ENCODE assay signal across 15 cellular contexts in the genomic region with DNA sequence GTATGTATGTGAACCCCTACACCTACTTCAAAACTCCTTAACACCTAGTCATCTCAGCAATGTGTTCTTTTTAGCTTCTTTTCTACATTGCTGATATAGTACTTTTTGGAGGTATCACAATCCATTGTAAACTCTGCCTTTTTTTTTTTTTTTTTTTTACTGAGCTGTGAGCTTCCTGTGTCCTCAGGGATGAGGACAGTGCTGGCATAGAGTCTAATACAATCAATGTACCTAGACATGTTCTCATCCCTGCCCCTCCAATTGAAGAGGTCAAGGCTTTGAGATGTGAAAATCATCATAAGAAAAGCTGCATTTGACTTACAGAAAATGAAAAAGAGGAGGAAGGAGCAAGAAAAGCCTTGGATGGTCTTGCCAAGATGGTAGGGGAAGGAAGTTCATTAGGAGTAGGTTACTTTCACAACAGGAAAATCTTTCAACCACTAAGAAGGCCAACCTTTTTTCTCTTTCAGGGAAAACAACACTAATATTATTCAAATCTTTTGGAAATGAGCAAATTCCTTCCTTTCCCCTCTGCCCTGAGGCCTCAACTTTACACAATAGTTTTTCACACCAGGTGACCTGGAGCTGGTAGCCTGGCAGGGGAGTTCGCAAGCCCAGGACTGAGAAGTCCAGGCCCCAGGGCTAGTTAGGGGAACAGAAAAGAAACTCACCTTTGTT. TPM values are rescaled to one million over a fixed set of nuclear protein-coding genes. Genes with fewer than 3 reads are reported as not detected.
DNase-seq lines count a peak whose midpoint lies in the region; ATAC-seq and TF ChIP-seq lines count a peak whose summit lies in the region.
"Had no signal": no experiment of that assay in that cellular context is flagged by ENCODE, and none has a peak within 500 bp of the region (broad histone marks: within the 10 kb centered on the region; RNA-seq: fewer than 3 reads in every experiment).

No MANE protein-coding gene starts in this region.

- H3K9me3 Mint-ChIP-seq in brain, result peaks cover 0 to 3% (median 0%) of the 10 kb centered on the region in 5 experiments
- H3K9me3 Mint-ChIP-seq in natural killer cell treated with Interleukin-12 subunit alpha and Interleukin-12 subunit beta and Interleukin-15 and Interleukin-18, amount 100 ng/mL, for 72 hours, result no peaks in the 10 kb centered on the region
- H3K9me3 Mint-ChIP-seq: activated T-cell treated with anti-CD3 and anti-CD28 coated beads, Interleukin-2, amount 50 U/mL, for 72 hours; dendritic cell treated with granulocyte-macrophage colony-stimulating factor and Interleukin-4, amounts not matched to agents 40 ng/mL and 50 ng/mL, for 4 days had no signal

- H3K9me3 ChIP-seq in BLaER1 treated with 17β-estradiol and CSF1 and Interleukin-3, amounts not matched to agents 10 nM and 100 nM (replicated peaks in 1 of 11), result peaks cover 0 to 5% (median 1%) of the 10 kb centered on the region in 11 experiments; a peak in 8 of 22 replicates
- H3K9me3 ChIP-seq in HAP-1 (no peaks in the 10 kb centered on the region), vagina (no peaks in the 10 kb centered on the region)
- H3K9me3 ChIP-seq: thyroid gland had no signal

- peaks cover 0 to 21% (median 14%) of the 10 kb centered on the region in 11 experiments; a peak in 12 of 22 replicates for H4K20me1 ChIP-seq in BLaER1 treated with 17β-estradiol and CSF1 and Interleukin-3, amounts not matched to agents 10 nM and 100 nM

- peak overlapping the region; percentile 83 to 97 (median 93) for H3K4me2 ChIP-seq in BLaER1 treated with 17β-estradiol and CSF1 and Interleukin-3, amounts not matched to agents 10 nM and 100 nM

- no peaks in the 10 kb centered on the region for H3K27me3 ChIP-seq in BLaER1 treated with 17β-estradiol and CSF1 and Interleukin-3, amounts not matched to agents 10 nM and 100 nM
- H3K27me3 ChIP-seq in HAP-1 (ENCODE audit: low read depth) (no peaks in the 10 kb centered on the region), vagina (no peaks in the 10 kb centered on the region)
- H3K27me3 ChIP-seq: thyroid gland had no signal

- H3K27ac Mint-ChIP-seq in brain, result peak overlapping the region in 1 of 5 experiments; percentile 32
- H3K27ac Mint-ChIP-seq in natural killer cell treated with Interleukin-12 subunit alpha and Interleukin-12 subunit beta and Interleukin-15 and Interleukin-18, amount 100 ng/mL, for 72 hours, result no peak overlapping the region

- peak overlapping the region; percentile 27 to 100 (median 88) for H3K4me3 Mint-ChIP-seq in brain
- peak overlapping the region; percentile 9 for H3K4me3 Mint-ChIP-seq in natural killer cell treated with Interleukin-12 subunit alpha and Interleukin-12 subunit beta and Interleukin-15 and Interleukin-18, amount 100 ng/mL, for 72 hours
- H3K4me3 Mint-ChIP-seq: dendritic cell treated with granulocyte-macrophage colony-stimulating factor and Interleukin-4, amounts not matched to agents 40 ng/mL and 50 ng/mL, for 4 days had no signal

- H3K36me3 ChIP-seq in BLaER1 treated with 17β-estradiol and CSF1 and Interleukin-3, amounts not matched to agents 10 nM and 100 nM, result no peaks in the 10 kb centered on the region
- H3K36me3 ChIP-seq in HAP-1 (replicated peaks), result no peaks in the 10 kb centered on the region
- no peaks in the 10 kb centered on the region for H3K36me3 ChIP-seq in vagina
- H3K36me3 ChIP-seq: thyroid gland had no signal

- intact Hi-C loops in vagina (cut with DNase I), result no loop called here

- no peak for TF ChIP-seq POLR2A in vagina (IDR thresholded peaks at IDR 0.05)

- no peaks in the 10 kb centered on the region for H3K36me3 Mint-ChIP-seq in brain
- peaks cover 5% of the 10 kb centered on the region for H3K36me3 Mint-ChIP-seq in natural killer cell treated with Interleukin-12 subunit alpha and Interleukin-12 subunit beta and Interleukin-15 and Interleukin-18, amount 100 ng/mL, for 72 hours

- peaks cover 28% of the 10 kb centered on the region for H3K4me1 Mint-ChIP-seq in brain
- peaks cover 10 to 21% of the 10 kb centered on the region in 2 donors for H3K4me1 Mint-ChIP-seq in natural killer cell treated with Interleukin-12 subunit alpha and Interleukin-12 subunit beta and Interleukin-15 and Interleukin-18, amount 100 ng/mL, for 72 hours (ENCODE audit: low read depth in 2 of 2)

- no peak for ATAC-seq in natural killer cell treated with Interleukin-12 subunit alpha and Interleukin-12 subunit beta and Interleukin-15 and Interleukin-18, amount 100 ng/mL, for 72 hours
- ATAC-seq: activated T-cell treated with anti-CD3 and anti-CD28 coated beads, Interleukin-2, amount 50 U/mL, for 72 hours; GM12878 had no signal

- in situ Hi-C loops in HAP-1 (cut with MboI; ENCODE audit: low sequenced_read_pairs), result no loop called here

- TF ChIP-seq CTCF in brain (conservative IDR thresholded peaks at IDR 0.05) (no peak), coronary artery (IDR thresholded peaks at IDR 0.05) (no peak), vagina (IDR thresholded peaks at IDR 0.05) (no peak)

- H3K27ac ChIP-seq in BLaER1 treated with 17β-estradiol and CSF1 and Interleukin-3, amounts not matched to agents 10 nM and 100 nM, result peak overlapping the region in 3 of 11 experiments; percentile 22 to 93 (median 27); a peak in 3 of 22 replicates
- no peak overlapping the region for H3K27ac ChIP-seq in coronary artery
- H3K27ac ChIP-seq in vagina, result no peak overlapping the region
- H3K27ac ChIP-seq: thyroid gland had no signal

- peak overlapping the region in 3 of 11 experiments; percentile 2 to 16 (median 11); a peak in 2 of 22 replicates for H3K9ac ChIP-seq in BLaER1 treated with 17β-estradiol and CSF1 and Interleukin-3, amounts not matched to agents 10 nM and 100 nM

- DNase-seq in HAP-1 (ENCODE audit: low spot score in 2 of 2) (peak; percentile 33 to 46), coronary artery (ENCODE audit: low spot score) (no peak), COR-L47 (lab: John Stamatoyannopoulos, UW) (no peak), HUDEP-2 (lab: John Stamatoyannopoulos, UW; ENCODE audit: unreplicated experiment in 76 of 76) (no peak), vagina (ENCODE audit: extremely low spot score in 2 of 2) (no peak)
- no peak for DNase-seq in natural killer cell treated with Interleukin-12 subunit alpha and Interleukin-12 subunit beta and Interleukin-15 and Interleukin-18, amount 100 ng/mL, for 72 hours (ENCODE audit: low spot score)
- DNase-seq: activated T-cell treated with anti-CD3 and anti-CD28 coated beads, Interleukin-2, amount 50 U/mL, for 72 hours; anterior cingulate cortex; IMR-90; NCI-H1417; thyroid gland had no signal

- H3K4me1 ChIP-seq in BLaER1 treated with 17β-estradiol and CSF1 and Interleukin-3, amounts not matched to agents 10 nM and 100 nM, result peaks cover 19 to 37% (median 34%) of the 10 kb centered on the region in 10 experiments
- peaks cover 5% of the 10 kb centered on the region; the same call in 1 of the 2 replicates for H3K4me1 ChIP-seq in HAP-1
- peaks cover 18% of the 10 kb centered on the region for H3K4me1 ChIP-seq in vagina

- H3K4me3 ChIP-seq in BLaER1 treated with 17β-estradiol and CSF1 and Interleukin-3, amounts not matched to agents 10 nM and 100 nM, result peak overlapping the region in 1 of 10 experiments; percentile 24; a peak in 1 of 20 replicates
- no peak overlapping the region for H3K4me3 ChIP-seq in HAP-1
- H3K4me3 ChIP-seq in coronary artery, result no peak overlapping the region
- H3K4me3 ChIP-seq in vagina, result no peak overlapping the region
- H3K4me3 ChIP-seq: GM12878, thyroid gland had no signal

- H3K27me3 Mint-ChIP-seq in brain, result peaks cover 26% of the 10 kb centered on the region
- no peaks in the 10 kb centered on the region for H3K27me3 Mint-ChIP-seq in natural killer cell treated with Interleukin-12 subunit alpha and Interleukin-12 subunit beta and Interleukin-15 and Interleukin-18, amount 100 ng/mL, for 72 hours
- H3K27me3 Mint-ChIP-seq: dendritic cell treated with granulocyte-macrophage colony-stimulating factor and Interleukin-4, amounts not matched to agents 40 ng/mL and 50 ng/mL, for 4 days had no signal

RNA-seq across cellular contexts. Expression of a gene that starts 2.8 kb away (rescaled TPM):
- polyA plus RNA-seq in brain (ENCODE audit: insufficient read depth, low read depth, low replicate concordance), result 19.7 TPM
- total RNA-seq in natural killer cell treated with Interleukin-12 subunit alpha and Interleukin-12 subunit beta and Interleukin-15 and Interleukin-18, amount 100 ng/mL, for 72 hours, result 10 to 100 TPM; 28.6 to 34.9 TPM
- 17.9 TPM for total RNA-seq in vagina

Comparison
In these comparisons a context has a peak if more than half of its experiments do, and no peak if none do; other contexts are left out.
1. DNase-seq: peak in HAP-1 (2 of 2); none in natural killer cell treated with Interleukin-12 subunit alpha and Interleukin-12 subunit beta and Interleukin-15 and Interleukin-18, amount 100 ng/mL, for 72 hours (single experiment), coronary artery (single experiment), COR-L47 (single experiment), HUDEP-2 (0 of 76) and vagina (0 of 2).